Comparison of ENCODE assay signal across 9 cellular contexts in the genomic region with DNA sequence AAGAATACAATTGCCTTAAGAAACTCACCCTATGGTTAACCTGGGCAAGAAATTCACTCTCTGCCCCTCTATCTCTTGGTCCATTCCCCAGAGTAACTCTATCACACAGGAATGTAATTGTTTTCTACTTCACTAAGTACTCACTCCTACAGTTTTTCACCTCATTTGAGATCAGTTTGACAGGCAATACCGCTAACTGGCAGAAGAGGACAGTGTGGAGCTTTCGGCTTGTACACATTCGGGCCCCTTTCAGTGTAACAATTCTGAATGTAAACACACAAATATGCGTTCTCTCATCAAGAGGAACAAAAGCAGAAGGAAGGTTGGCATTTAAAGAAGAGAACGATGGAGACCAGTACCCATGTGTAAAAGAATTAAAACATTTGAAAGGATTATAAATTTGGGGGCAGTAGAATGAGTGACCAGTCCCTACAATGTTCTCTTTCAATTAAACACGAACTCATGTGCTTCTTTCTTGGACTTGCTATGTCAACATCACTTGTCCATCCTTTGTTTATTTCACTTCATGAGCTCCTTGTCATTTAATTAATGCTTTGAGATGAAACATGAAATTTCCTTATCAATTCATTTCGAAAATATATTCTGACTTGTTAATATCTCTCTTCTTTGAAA.
DNase-seq lines count a peak whose midpoint lies in the region; ATAC-seq, FAIRE-seq and TF ChIP-seq lines count a peak whose summit lies in the region.
"Had no signal": no experiment of that assay in that cellular context is flagged by ENCODE, and none has a peak within 500 bp of the region (broad histone marks: within the 10 kb centered on the region; RNA-seq: fewer than 3 reads in every experiment).

No MANE protein-coding gene starts in this region.

- H3K27ac ChIP-seq in PC-9 (no peak overlapping the region), upper lobe of left lung (no peak overlapping the region)

- 35 to 43% methylated on average over 7 of the region's 7 CpGs for WGBS in upper lobe of left lung, 2 donors

- H3K4me2 ChIP-seq in PC-9, result peak overlapping the region; percentile 26; the same call in 1 of the 2 replicates

- H3K9me3 ChIP-seq in PC-9 (ENCODE audit: insufficient read depth, low read depth), result no peaks in the 10 kb centered on the region
- H3K9me3 ChIP-seq in upper lobe of left lung, result no peaks in the 10 kb centered on the region

- CTCF ChIA-PET in PC-9 (lab: Charles Lee), result no interaction called here

- peak; percentile 62 for TF ChIP-seq CTCF in PC-9 (conservative IDR thresholded peaks at IDR 0.05)
- peak; percentile 75 for TF ChIP-seq CTCF in fibroblast of the aortic adventitia (IDR thresholded peaks at IDR 0.05; ENCODE audit: insufficient read depth, low read length)
- TF ChIP-seq CTCF in upper lobe of left lung (IDR thresholded peaks at IDR 0.05), result peak in 1 of 6 experiments; percentile 23

- ATAC-seq in HG03571 (IDR thresholded peaks at IDR 0.05; ENCODE audit: unreplicated experiment) (no peak), HG02884 (IDR thresholded peaks at IDR 0.05; ENCODE audit: unreplicated experiment) (no peak), upper lobe of left lung (ENCODE audit: low FRiP score in 2 of 2) (no peak)

- BruUV-seq in PC-9 (replicated peaks; lab: Mats Ljungman, UMichigan), result no TSS peak

- H3K27me3 ChIP-seq in PC-9 (ENCODE audit: insufficient read depth, low read depth) (no peaks in the 10 kb centered on the region), upper lobe of left lung (no peaks in the 10 kb centered on the region)

- H2AFZ ChIP-seq in PC-9, result no peak overlapping the region

- intact Hi-C loops in PC-9 (cut with micrococcal nuclease; ENCODE audit: unreplicated experiment), result no loop called here

- no peaks in the 10 kb centered on the region for H3K79me2 ChIP-seq in PC-9 (ENCODE audit: low read depth)

- POLR2A ChIA-PET in PC-9 (lab: Charles Lee; ENCODE audit: unreplicated experiment), result no interaction called here

- DNase-seq in Daoy (ENCODE audit: low read depth) (peak; percentile 24), HCEC 1CT (peak; percentile 56), PC-9 (no peak), fibroblast of the aortic adventitia (ENCODE audit: low read depth) (peak; percentile 17), urothelium cell line (ENCODE audit: low spot score) (peak; percentile 42), upper lobe of left lung (no peak)
- DNase-seq: naive B cell had no signal

- H3F3A ChIP-seq in PC-9 (ENCODE audit: insufficient read depth, low read depth), result no peaks in the 10 kb centered on the region

- H3K4me1 ChIP-seq in PC-9 (replicated peaks; ENCODE audit: insufficient read depth) (no peaks in the 10 kb centered on the region), upper lobe of left lung (no peaks in the 10 kb centered on the region)

- no peak for FAIRE-seq in urothelium cell line (lab: Jason Lieb, UNC)

- H4K20me1 ChIP-seq in PC-9 (ENCODE audit: insufficient read depth), result no peaks in the 10 kb centered on the region

- H3K4me3 ChIP-seq in PC-9, result no peak overlapping the region
- no peak overlapping the region for H3K4me3 ChIP-seq in fibroblast of the aortic adventitia (ENCODE audit: low read depth, low read length)
- H3K4me3 ChIP-seq in upper lobe of left lung, result no peak overlapping the region

- no peaks in the 10 kb centered on the region for H3K9me2 ChIP-seq in PC-9 (ENCODE audit: insufficient read depth)

- no peaks in the 10 kb centered on the region for H3K36me3 ChIP-seq in PC-9 (ENCODE audit: low read depth)
- no peaks in the 10 kb centered on the region for H3K36me3 ChIP-seq in upper lobe of left lung

- TF ChIP-seq EP300 in upper lobe of left lung (IDR thresholded peaks at IDR 0.05), result no peak

- no peak for TF ChIP-seq POLR2A in upper lobe of left lung (IDR thresholded peaks at IDR 0.05)

Comparison
In these comparisons a context has a peak if more than half of its experiments do, and no peak if none do; other contexts are left out.
1. DNase-seq: peak in Daoy (single experiment), HCEC 1CT (single experiment), fibroblast of the aortic adventitia (single experiment) and urothelium cell line (single experiment); none in PC-9 (0 of 2) and upper lobe of left lung (0 of 2).